Comparison of ENCODE assay signal across 26 cellular contexts in genomic region chr17:45876539-45876938, GRCh38. TPM values are rescaled to one million over a fixed set of nuclear protein-coding genes. Genes with fewer than 3 reads are reported as not detected.
"Had no signal": no experiment of that assay in that cellular context is flagged by ENCODE, and none has a peak within 500 bp of the region (broad histone marks: within the 10 kb centered on the region; RNA-seq: fewer than 3 reads in every experiment).

No MANE protein-coding gene starts in this region.

- H3K9me3 ChIP-seq: Peyer's patch, SK-N-SH had no signal

- H3K4me1 ChIP-seq: Peyer's patch had no signal

- H3K27ac ChIP-seq: HL-60, KMS-11, PC-9, Peyer's patch had no signal

- H3K4me2 ChIP-seq: KMS-11, PC-9, SK-N-SH had no signal

- H3K36me3 ChIP-seq: Peyer's patch had no signal

- H3K4me3 ChIP-seq: PC-9, Peyer's patch had no signal

- DNase-seq: IMR-90; Kasumi-1; MM.1S; NCI-H1092 treated with DMSO at 0.1 percent for 48 hours; NCI-H1436; NCI-H187; NCI-H2029; NCI-H2081 treated with DMSO at 0.1 percent for 48 hours; NCI-H2171 treated with DMSO at 0.1 percent for 48 hours; NCI-H345; NCI-H446 treated with DMSO at 0.1 percent for 48 hours; NCI-H510A treated with DMSO at 0.1 percent for 48 hours; NCI-H526; NCI-H748 treated with DMSO at 0.1 percent for 48 hours; NK-92 treated with Interleukin-12 subunit alpha and Interleukin-12 subunit beta, amount 100 ng/mL, for 24 hours; OCI-M1; PC-9; Peyer's patch; RPMI8226; SK-N-SH; SW 1271; T-cell had no signal

- ATAC-seq: T-cell had no signal

- H2AFZ ChIP-seq: PC-9 had no signal

- H3K27me3 ChIP-seq: Peyer's patch had no signal

- H3K9ac ChIP-seq: KMS-11, SK-N-SH had no signal

RNA-seq across cellular contexts. Expression of gene SPPL2C, which starts 31.9 kb away (rescaled TPM):
- total RNA-seq: IMR-90, M059J, PC-9, Peyer's patch, SK-MEL-5, T-cell had no signal
- polyA plus RNA-seq: IMR-90, SK-N-SH had no signal
